28 cellular contexts compared by ENCODE assay signal in the genomic region with DNA sequence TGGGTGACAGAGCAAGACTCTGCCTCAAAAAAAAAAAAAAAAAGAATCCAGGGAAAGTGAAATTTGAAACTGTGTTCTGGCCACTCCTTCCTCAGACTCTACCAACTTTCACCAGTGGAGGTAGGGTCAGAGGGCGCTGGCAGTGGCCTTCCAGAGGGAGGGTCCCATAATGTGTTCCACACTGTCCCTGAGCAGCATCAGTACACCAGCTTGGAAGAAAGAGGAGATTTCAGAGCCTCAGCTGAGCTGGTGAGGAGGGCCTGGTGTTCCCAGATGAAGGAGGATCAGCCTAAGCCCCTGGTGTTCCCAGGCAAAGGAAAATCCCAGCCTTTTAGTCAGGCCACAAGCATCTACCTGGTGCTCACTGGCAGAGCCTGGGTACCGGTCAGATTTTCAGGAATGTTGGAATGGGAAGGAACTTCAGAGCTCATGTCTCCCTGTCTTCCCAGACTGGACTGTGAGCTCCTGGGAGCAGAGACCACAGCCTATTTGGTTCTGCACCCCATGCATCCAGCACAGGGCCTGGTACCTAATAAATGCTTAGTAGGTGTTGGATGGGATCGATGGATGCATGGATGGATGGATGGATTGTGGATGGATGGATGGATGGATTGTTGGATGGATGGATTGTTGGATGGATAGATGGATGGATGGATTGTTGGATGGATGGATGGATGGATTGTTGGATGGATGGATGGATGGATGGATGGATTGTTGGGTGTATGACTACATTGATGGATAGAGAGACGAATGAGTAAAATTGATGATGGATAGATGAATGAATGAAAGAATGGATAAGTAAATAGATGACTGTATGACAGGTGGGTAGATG.
DNase-seq lines count a peak whose midpoint lies in the region; ATAC-seq and TF ChIP-seq lines count a peak whose summit lies in the region.
"Had no signal": no experiment of that assay in that cellular context is flagged by ENCODE, and none has a peak within 500 bp of the region (broad histone marks: within the 10 kb centered on the region; RNA-seq: fewer than 3 reads in every experiment).

No MANE protein-coding gene starts in this region.

- H3K4me3 ChIP-seq in spleen = no peak overlapping the region
- H3K4me3 ChIP-seq: GM23248, PC-9 had no signal

- TF ChIP-seq RAD21 in Ishikawa (IDR thresholded peaks at IDR 0.05; ENCODE audit: low read depth) = no peak

- no peaks in the 10 kb centered on the region for H3K36me3 ChIP-seq in spleen

- H3K27ac Mint-ChIP-seq in brain = peak overlapping the region in 4 of 5 experiments; percentile 3 to 34 (median 6)
- H3K27ac Mint-ChIP-seq: CD4-positive, CD25-positive, alpha-beta regulatory T cell had no signal

- H3K27me3 ChIP-seq in spleen (replicated peaks in 1 of 7) = no peaks in the 10 kb centered on the region

- WGBS in spleen, 5 donors = 91 to 97% (median 93%) methylated on average over 4 of the region's 4 CpGs

- no peaks in the 10 kb centered on the region for H3K27me3 Mint-ChIP-seq in brain

- H3K4me3 Mint-ChIP-seq in brain = no peak overlapping the region
- H3K4me3 Mint-ChIP-seq: CD4-positive, CD25-positive, alpha-beta regulatory T cell had no signal

- H3K9me3 Mint-ChIP-seq in brain = peaks cover 0 to 2% (median 0%) of the 10 kb centered on the region in 5 experiments
- H3K9me3 Mint-ChIP-seq: CD4-positive, CD25-positive, alpha-beta regulatory T cell had no signal

- TF ChIP-seq EP300 in Ishikawa (IDR thresholded peaks at IDR 0.05; ENCODE audit: borderline replicate concordance) = no peak

- DNase-seq in NCI-H82 (lab: John Stamatoyannopoulos, UW) (peak; percentile 44), NCI-H82 treated with DMSO at 0.1 percent for 48 hours (lab: John Stamatoyannopoulos, UW; ENCODE audit: unreplicated experiment) (no peak), spleen (peak; percentile 4), NK-92 (lab: John Stamatoyannopoulos, UW; ENCODE audit: unreplicated experiment) (no peak), NAMALWA (ENCODE audit: low spot score) (no peak)
- DNase-seq: 8988T; ACHN; CD4-positive, CD25-positive, alpha-beta regulatory T cell; DMS153; DND-41; GM23248; H7; KG1; MM.1S; NCI-H1048; NCI-H1417; NCI-H1694; NCI-H2029 treated with DMSO at 0.1 percent for 48 hours; NCI-H345; NCI-H510A treated with DMSO at 0.1 percent for 48 hours; SHP77; T-helper 1 cell had no signal

- peaks cover 19% of the 10 kb centered on the region for H3K36me3 Mint-ChIP-seq in brain
- H3K36me3 Mint-ChIP-seq: CD4-positive, CD25-positive, alpha-beta regulatory T cell had no signal

- intact Hi-C loops in spleen (cut with DNase I; ENCODE audit: low total_unique reads) = no loop called here

- H3K27ac ChIP-seq in spleen = no peak overlapping the region
- H3K27ac ChIP-seq: GM23248, HL-60, PC-9 had no signal

- TF ChIP-seq POLR2A in spleen (IDR thresholded peaks at IDR 0.05) = no peak

- H3K4me1 ChIP-seq in spleen = peaks cover 6 to 32% (median 18%) of the 10 kb centered on the region in 6 donors

- H3K4me1 Mint-ChIP-seq in brain = peaks cover 53% of the 10 kb centered on the region

- TF ChIP-seq CTCF in brain (conservative IDR thresholded peaks at IDR 0.05) (no peak), spleen (IDR thresholded peaks at IDR 0.05 in 8 of 11, conservative IDR thresholded peaks at IDR 0.05 in 3 of 11) (no peak)

- H3K9me3 ChIP-seq in spleen = no peaks in the 10 kb centered on the region

- no peak for ATAC-seq in GM21390 (IDR thresholded peaks at IDR 0.05; ENCODE audit: unreplicated experiment)
- ATAC-seq: HepG2 had no signal

TF ChIP-seq in Ishikawa, 13 proteins besides CTCF, POLR2A, EP300 and RAD21:
- TF ChIP-seq ZBTB7A (IDR thresholded peaks at IDR 0.05; ENCODE audit: low read depth) (no peak), TEAD4 (IDR thresholded peaks at IDR 0.05) (peak; percentile 54), NFIC (IDR thresholded peaks at IDR 0.05) (no peak), TAF1 (IDR thresholded peaks at IDR 0.05; ENCODE audit: low read depth) (no peak), TCF12 (IDR thresholded peaks at IDR 0.05; ENCODE audit: low read depth) (no peak), YY1 (IDR thresholded peaks at IDR 0.05; ENCODE audit: low read depth) (no peak)
- TF ChIP-seq, protein P1, sequence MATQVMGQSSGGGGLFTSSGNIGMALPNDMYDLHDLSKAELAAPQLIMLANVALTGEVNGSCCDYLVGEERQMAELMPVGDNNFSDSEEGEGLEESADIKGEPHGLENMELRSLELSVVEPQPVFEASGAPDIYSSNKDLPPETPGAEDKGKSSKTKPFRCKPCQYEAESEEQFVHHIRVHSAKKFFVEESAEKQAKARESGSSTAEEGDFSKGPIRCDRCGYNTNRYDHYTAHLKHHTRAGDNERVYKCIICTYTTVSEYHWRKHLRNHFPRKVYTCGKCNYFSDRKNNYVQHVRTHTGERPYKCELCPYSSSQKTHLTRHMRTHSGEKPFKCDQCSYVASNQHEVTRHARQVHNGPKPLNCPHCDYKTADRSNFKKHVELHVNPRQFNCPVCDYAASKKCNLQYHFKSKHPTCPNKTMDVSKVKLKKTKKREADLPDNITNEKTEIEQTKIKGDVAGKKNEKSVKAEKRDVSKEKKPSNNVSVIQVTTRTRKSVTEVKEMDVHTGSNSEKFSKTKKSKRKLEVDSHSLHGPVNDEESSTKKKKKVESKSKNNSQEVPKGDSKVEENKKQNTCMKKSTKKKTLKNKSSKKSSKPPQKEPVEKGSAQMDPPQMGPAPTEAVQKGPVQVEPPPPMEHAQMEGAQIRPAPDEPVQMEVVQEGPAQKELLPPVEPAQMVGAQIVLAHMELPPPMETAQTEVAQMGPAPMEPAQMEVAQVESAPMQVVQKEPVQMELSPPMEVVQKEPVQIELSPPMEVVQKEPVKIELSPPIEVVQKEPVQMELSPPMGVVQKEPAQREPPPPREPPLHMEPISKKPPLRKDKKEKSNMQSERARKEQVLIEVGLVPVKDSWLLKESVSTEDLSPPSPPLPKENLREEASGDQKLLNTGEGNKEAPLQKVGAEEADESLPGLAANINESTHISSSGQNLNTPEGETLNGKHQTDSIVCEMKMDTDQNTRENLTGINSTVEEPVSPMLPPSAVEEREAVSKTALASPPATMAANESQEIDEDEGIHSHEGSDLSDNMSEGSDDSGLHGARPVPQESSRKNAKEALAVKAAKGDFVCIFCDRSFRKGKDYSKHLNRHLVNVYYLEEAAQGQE (IDR thresholded peaks at IDR 0.05; ENCODE audit: low read depth) = no peak

Comparison
In these comparisons a context has a peak if more than half of its experiments do, and no peak if none do; other contexts are left out.
1. DNase-seq: peak in NCI-H82 (single experiment) and spleen (single experiment); none in NCI-H82 treated with DMSO at 0.1 percent for 48 hours (single experiment), NK-92 (single experiment) and NAMALWA (single experiment).